In genomic region chr9:131769361-131769760, GRCh38 we compare ENCODE assay signal across 20 cellular contexts.
"Had no signal": no experiment of that assay in that cellular context is flagged by ENCODE, and none has a peak within 500 bp of the region (broad histone marks: within the 10 kb centered on the region; RNA-seq: fewer than 3 reads in every experiment).

No MANE protein-coding gene starts in this region.

- H3K4me3 ChIP-seq: dorsolateral prefrontal cortex, esophagus muscularis mucosa, gastroesophageal sphincter, lower lobe of right lung, neural progenitor cell, prostate gland, spleen, testis, upper lobe of left lung had no signal

- H3K4me1 ChIP-seq: esophagus muscularis mucosa, gastroesophageal sphincter, lower lobe of right lung, neural progenitor cell, prostate gland, spleen, testis, upper lobe of left lung had no signal

- H2AFZ ChIP-seq: neural progenitor cell had no signal

- DNase-seq: activated CD4-positive, alpha-beta T cell treated with anti-CD3 and anti-CD28 coated beads, Interleukin-2, amount 10 ng/mL, durations not matched to agents 7 days and 5 days; activated CD4-positive, CD25-positive, alpha-beta regulatory T cell treated with anti-CD3 and anti-CD28 coated beads, Interleukin-2, amount 50 U/mL, for 72 hours; activated CD8-positive, alpha-beta T cell treated with anti-CD3 and anti-CD28 coated beads, Interleukin-2, amount 10 ng/mL, durations not matched to agents 7 days and 5 days; activated gamma-delta T cell treated with Interleukin-2 at 50 U/mL for 16 hours; dorsolateral prefrontal cortex; effector memory CD8-positive, alpha-beta T cell; head of caudate nucleus; hypothalamus; lower lobe of right lung; naive thymus-derived CD8-positive, alpha-beta T cell; spleen; stimulated activated CD4-positive, alpha-beta T cell treated with anti-CD3 and anti-CD28 coated beads, Interleukin-4, amount 100 ng/mL, for 1 hour; stimulated activated naive CD4-positive, alpha-beta T cell; testis; upper lobe of left lung had no signal

- H3K27me3 ChIP-seq: neural progenitor cell, testis, upper lobe of left lung had no signal

- H3K4me2 ChIP-seq: neural progenitor cell had no signal

- H3K36me3 ChIP-seq: esophagus muscularis mucosa, gastroesophageal sphincter, lower lobe of right lung, neural progenitor cell, prostate gland, spleen, upper lobe of left lung had no signal

- H3K9ac ChIP-seq: neural progenitor cell had no signal

- ATAC-seq: activated CD8-positive, alpha-beta T cell treated with anti-CD3 and anti-CD28 coated beads, Interleukin-2, amount 10 ng/mL, durations not matched to agents 7 days and 5 days; effector memory CD8-positive, alpha-beta T cell; gastroesophageal sphincter; lower lobe of right lung; naive thymus-derived CD8-positive, alpha-beta T cell had no signal

- H3K27ac ChIP-seq: dorsolateral prefrontal cortex, esophagus muscularis mucosa, gastroesophageal sphincter, lower lobe of right lung, neural progenitor cell, prostate gland, spleen, testis, upper lobe of left lung, VCaP had no signal

- H3K9me3 ChIP-seq: esophagus muscularis mucosa, gastroesophageal sphincter, lower lobe of right lung, prostate gland, spleen, testis, upper lobe of left lung had no signal
